Comparison of ENCODE assay signal across 13 cellular contexts in the genomic region with DNA sequence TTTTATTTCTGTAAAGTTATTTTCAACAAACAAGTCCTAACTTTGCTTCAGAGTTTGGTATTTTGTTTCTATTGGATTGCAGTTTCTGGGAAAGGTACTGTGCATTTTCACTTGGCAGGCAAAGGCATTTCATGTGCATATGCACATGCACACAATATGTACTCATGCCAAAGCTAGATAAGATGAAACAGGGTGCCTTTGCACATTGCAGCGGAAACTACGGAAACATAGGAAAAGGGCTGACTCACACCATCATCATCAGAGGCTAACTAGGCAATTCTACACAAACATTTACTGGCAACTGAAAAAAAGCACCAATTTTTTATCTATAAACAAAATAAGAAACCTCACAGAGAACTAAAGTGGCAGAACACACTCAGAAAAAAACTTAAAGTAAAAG.
A peak's percentile ranks its signal among the peaks of the same experiment; 100 is the strongest.
DNase-seq lines count a peak whose midpoint lies in the region; ATAC-seq lines count a peak whose summit lies in the region.
"Had no signal": no experiment of that assay in that cellular context is flagged by ENCODE, and none has a peak within 500 bp of the region (broad histone marks: within the 10 kb centered on the region; RNA-seq: fewer than 3 reads in every experiment).

No MANE protein-coding gene starts in this region.

- ATAC-seq in GM21526 (IDR thresholded peaks at IDR 0.05; ENCODE audit: low FRiP score, unreplicated experiment) (no peak), HG02970 (IDR thresholded peaks at IDR 0.05; ENCODE audit: low FRiP score, unreplicated experiment) (no peak)
- no peak for ATAC-seq in activated CD4-positive, CD25-positive, alpha-beta regulatory T cell treated with anti-CD3 and anti-CD28 coated beads, Interleukin-2, amount 50 U/mL, for 24 hours
- ATAC-seq: GM12878, right lobe of liver had no signal

- peak; percentile 81 for DNase-seq in Daoy (ENCODE audit: low read depth)
- DNase-seq in RKO (ENCODE audit: low spot score) = peak; percentile 75
- DNase-seq in dermis blood vessel endothelial cell = peak; percentile 94
- peak; percentile 11 for DNase-seq in occipital lobe (lab: John Stamatoyannopoulos, UW)
- no peak for DNase-seq in CD1c-positive myeloid dendritic cell (ENCODE audit: extremely low spot score)
- DNase-seq: activated CD4-positive, CD25-positive, alpha-beta regulatory T cell; NCI-H446 treated with DMSO at 0.1 percent for 48 hours; right lobe of liver; Right ventricle myocardium superior had no signal
